ENCODE assay signal across 30 cellular contexts in the genomic region with DNA sequence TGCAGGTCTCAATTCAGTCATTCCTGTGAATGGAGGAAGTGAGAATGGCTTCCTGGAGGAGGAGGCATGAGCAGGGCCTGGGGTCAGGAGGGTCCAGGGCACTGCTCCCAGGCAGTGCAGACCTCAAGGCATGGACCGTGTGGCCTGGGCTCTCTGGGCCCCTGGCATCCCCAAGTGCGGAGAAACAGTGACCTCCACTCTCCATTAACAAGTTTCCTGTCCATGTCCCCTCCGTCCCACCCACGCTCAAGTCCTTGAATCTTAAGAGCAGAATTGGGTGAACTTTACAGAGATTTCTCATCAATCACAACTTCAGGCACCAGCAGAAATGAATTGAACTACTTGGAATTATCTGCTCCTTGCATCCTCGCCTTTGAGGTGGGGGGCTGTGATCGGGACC.
"Had no signal": no experiment of that assay in that cellular context is flagged by ENCODE, and none has a peak within 500 bp of the region (broad histone marks: within the 10 kb centered on the region; RNA-seq: fewer than 3 reads in every experiment).

No MANE protein-coding gene starts in this region.

- ATAC-seq: activated CD4-positive, alpha-beta T cell treated with anti-CD3 and anti-CD28 coated beads for 36 hours; activated CD8-positive, alpha-beta memory T cell treated with anti-CD3 and anti-CD28 coated beads, Interleukin-2, amount 10 ng/mL, durations not matched to agents 7 days and 5 days; activated CD8-positive, alpha-beta T cell treated with anti-CD3 and anti-CD28 coated beads, Interleukin-2, amount 10 ng/mL, durations not matched to agents 7 days and 5 days; activated naive CD8-positive, alpha-beta T cell treated with anti-CD3 and anti-CD28 coated beads, Interleukin-2, amount 50 U/mL, for 24 hours; gastroesophageal sphincter had no signal

- FAIRE-seq: colon, endometrium, endothelial cell of umbilical vein had no signal

- DNase-seq: activated CD4-positive, alpha-beta memory T cell treated with anti-CD3 and anti-CD28 coated beads for 36 hours; activated CD4-positive, alpha-beta T cell treated with anti-CD3 and anti-CD28 coated beads for 36 hours; activated CD4-positive, alpha-beta T cell treated with anti-CD3 and anti-CD28 coated beads, Interleukin-2, amount 10 ng/mL, durations not matched to agents 24 days and 14 days; activated CD4-positive, CD25-positive, alpha-beta regulatory T cell; activated CD4-positive, CD25-positive, alpha-beta regulatory T cell treated with anti-CD3 and anti-CD28 coated beads, Interleukin-2, amount 50 U/mL, for 72 hours; activated CD8-positive, alpha-beta memory T cell treated with anti-CD3 and anti-CD28 coated beads, Interleukin-2, amount 10 ng/mL, durations not matched to agents 7 days and 5 days; activated CD8-positive, alpha-beta memory T cell treated with anti-CD3 and anti-CD28 coated beads, Interleukin-2, amount 50 U/mL, for 4 hours; activated CD8-positive, alpha-beta T cell treated with anti-CD3 and anti-CD28 coated beads, Interleukin-2, amount 10 ng/mL, durations not matched to agents 7 days and 5 days; activated effector memory CD4-positive, alpha-beta T cell treated with anti-CD3 and anti-CD28 coated beads, Interleukin-2, amount 50 U/mL, for 16 hours; activated naive CD4-positive, alpha-beta T cell treated with anti-CD3 and anti-CD28 coated beads for 36 hours; activated naive CD8-positive, alpha-beta T cell treated with anti-CD3 and anti-CD28 coated beads for 36 hours; activated naive CD8-positive, alpha-beta T cell treated with anti-CD3 and anti-CD28 coated beads, Interleukin-2, amount 50 U/mL, for 24 hours; activated T-cell treated with anti-CD3 and anti-CD28 coated beads, Interleukin-2, amount 50 U/mL, for 1 hour; activated T-cell treated with anti-CD3 and anti-CD28 coated beads, Interleukin-2, amount 50 U/mL, for 48 hours; adrenal gland; amygdala; aorta; cortex of kidney; dermis blood vessel endothelial cell; effector CD4-positive, alpha-beta T cell; esophagus squamous epithelium; foreskin melanocyte; T-helper 2 cell had no signal

- H3K27me3 ChIP-seq: adrenal gland, cardiac muscle cell had no signal

- H3K4me3 ChIP-seq: adrenal gland, breast epithelium, cardiac muscle cell, esophagus squamous epithelium, gastroesophageal sphincter had no signal

- H3K36me3 ChIP-seq: adrenal gland, breast epithelium, cardiac muscle cell, esophagus squamous epithelium, gastroesophageal sphincter had no signal

- H3K27ac ChIP-seq: adrenal gland, breast epithelium, cardiac muscle cell, epithelial cell of prostate, esophagus squamous epithelium, gastroesophageal sphincter had no signal

- H3K9me3 ChIP-seq: adrenal gland, breast epithelium, esophagus squamous epithelium, gastroesophageal sphincter had no signal

- H3K4me1 ChIP-seq: adrenal gland, breast epithelium, gastroesophageal sphincter had no signal
